In genomic region chr1:228459091-228459993, GRCh38 we compare ENCODE assay signal across 1 cellular context.
A peak's percentile ranks its signal among the peaks of the same experiment; 100 is the strongest.
TF ChIP-seq lines count a peak whose summit lies in the region.

No MANE protein-coding gene starts in this region.

TF ChIP-seq in A549, 52 proteins besides CTCF, POLR2A, EP300 and RAD21 (continued from another document):
- TF ChIP-seq BHLHE40 (IDR thresholded peaks at IDR 0.05; ENCODE audit: low read depth, low read length) (no peak), HMGXB4 (CRISPR knock-in tag; IDR thresholded peaks at IDR 0.05; ENCODE audit: borderline replicate concordance) (no peak), KDM5A (IDR thresholded peaks at IDR 0.05) (no peak), SREBF2 (IDR thresholded peaks at IDR 0.05) (no peak), GATA3 (IDR thresholded peaks at IDR 0.05; ENCODE audit: borderline replicate concordance) (peak; percentile 20; the same call in 1 of the 2 replicates), ZNF302 (CRISPR knock-in tag; IDR thresholded peaks at IDR 0.05) (no peak), HOXB13 (CRISPR knock-in tag; IDR thresholded peaks at IDR 0.05; ENCODE audit: low read depth) (no peak), FOXS1 (CRISPR knock-in tag; IDR thresholded peaks at IDR 0.05) (no peak), MYC (IDR thresholded peaks at IDR 0.05; ENCODE audit: borderline replicate concordance, low read length) (no peak), RARB (CRISPR knock-in tag; IDR thresholded peaks at IDR 0.05) (no peak), CEBPB (IDR thresholded peaks at IDR 0.05) (peak; percentile 85 to 93), ZFP36 (IDR thresholded peaks at IDR 0.05; ENCODE audit: borderline replicate concordance, partially characterized antibody) (no peak), JUN (IDR thresholded peaks at IDR 0.05) (peak; percentile 28 to 39; a peak in 1 of 5 replicates), FOSL2 (IDR thresholded peaks at IDR 0.05) (no peak), FOSL2 (CRISPR knock-in tag; IDR thresholded peaks at IDR 0.05) (no peak), ZC3H11A (IDR thresholded peaks at IDR 0.05) (no peak), EHMT2 (IDR thresholded peaks at IDR 0.05; ENCODE audit: low read depth) (no peak), HOXB5 (CRISPR knock-in tag; IDR thresholded peaks at IDR 0.05) (no peak), HDAC2 (IDR thresholded peaks at IDR 0.05) (no peak), SMC3 (IDR thresholded peaks at IDR 0.05) (peak; percentile 29; the same call in 1 of the 3 replicates), ELK1 (IDR thresholded peaks at IDR 0.05; ENCODE audit: low read depth, low read length) (no peak), FOSB (CRISPR knock-in tag; IDR thresholded peaks at IDR 0.05) (no peak), NFE2L2 (conservative IDR thresholded peaks at IDR 0.05; ENCODE audit: low read length) (no peak), HEYL (CRISPR knock-in tag; IDR thresholded peaks at IDR 0.05) (no peak), PHF8 (IDR thresholded peaks at IDR 0.05; ENCODE audit: borderline replicate concordance, low read depth) (no peak), CBX2 (IDR thresholded peaks at IDR 0.05; ENCODE audit: borderline replicate concordance, low read depth) (no peak), JUNB (IDR thresholded peaks at IDR 0.05) (no peak), ESRRA (IDR thresholded peaks at IDR 0.05; ENCODE audit: borderline replicate concordance, low read length) (no peak), CHD4 (IDR thresholded peaks at IDR 0.05; ENCODE audit: borderline replicate concordance) (no peak), RFX5 (IDR thresholded peaks at IDR 0.05) (no peak), TFCP2L1 (CRISPR knock-in tag; IDR thresholded peaks at IDR 0.05) (no peak), NR3C1 (IDR thresholded peaks at IDR 0.05) (no peak), TP53 (CRISPR knock-in tag; IDR thresholded peaks at IDR 0.05) (no peak), KDM1A (IDR thresholded peaks at IDR 0.05; ENCODE audit: low read depth) (no peak), NPAS2 (CRISPR knock-in tag; IDR thresholded peaks at IDR 0.05; ENCODE audit: borderline replicate concordance) (no peak), HOXA7 (CRISPR knock-in tag; IDR thresholded peaks at IDR 0.05) (no peak), HES2 (IDR thresholded peaks at IDR 0.05) (no peak; the same call in 1 of the 2 replicates), MAFK (IDR thresholded peaks at IDR 0.05; ENCODE audit: partially characterized antibody) (no peak), CBX8 (IDR thresholded peaks at IDR 0.05) (no peak), CHD2 (IDR thresholded peaks at IDR 0.05; ENCODE audit: low read length, partially characterized antibody) (peak; percentile 74), RNF2 (IDR thresholded peaks at IDR 0.05; ENCODE audit: borderline replicate concordance, low read depth) (no peak), EHF (CRISPR knock-in tag; IDR thresholded peaks at IDR 0.05) (no peak), PBX3 (IDR thresholded peaks at IDR 0.05) (no peak), POLR2AphosphoS2 (conservative IDR thresholded peaks at IDR 0.05; ENCODE audit: low read length) (no peak)
- TF ChIP-seq, protein P1, sequence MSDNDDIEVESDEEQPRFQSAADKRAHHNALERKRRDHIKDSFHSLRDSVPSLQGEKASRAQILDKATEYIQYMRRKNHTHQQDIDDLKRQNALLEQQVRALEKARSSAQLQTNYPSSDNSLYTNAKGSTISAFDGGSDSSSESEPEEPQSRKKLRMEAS (IDR thresholded peaks at IDR 0.05) = peak; percentile 68
- TF ChIP-seq, protein P2, sequence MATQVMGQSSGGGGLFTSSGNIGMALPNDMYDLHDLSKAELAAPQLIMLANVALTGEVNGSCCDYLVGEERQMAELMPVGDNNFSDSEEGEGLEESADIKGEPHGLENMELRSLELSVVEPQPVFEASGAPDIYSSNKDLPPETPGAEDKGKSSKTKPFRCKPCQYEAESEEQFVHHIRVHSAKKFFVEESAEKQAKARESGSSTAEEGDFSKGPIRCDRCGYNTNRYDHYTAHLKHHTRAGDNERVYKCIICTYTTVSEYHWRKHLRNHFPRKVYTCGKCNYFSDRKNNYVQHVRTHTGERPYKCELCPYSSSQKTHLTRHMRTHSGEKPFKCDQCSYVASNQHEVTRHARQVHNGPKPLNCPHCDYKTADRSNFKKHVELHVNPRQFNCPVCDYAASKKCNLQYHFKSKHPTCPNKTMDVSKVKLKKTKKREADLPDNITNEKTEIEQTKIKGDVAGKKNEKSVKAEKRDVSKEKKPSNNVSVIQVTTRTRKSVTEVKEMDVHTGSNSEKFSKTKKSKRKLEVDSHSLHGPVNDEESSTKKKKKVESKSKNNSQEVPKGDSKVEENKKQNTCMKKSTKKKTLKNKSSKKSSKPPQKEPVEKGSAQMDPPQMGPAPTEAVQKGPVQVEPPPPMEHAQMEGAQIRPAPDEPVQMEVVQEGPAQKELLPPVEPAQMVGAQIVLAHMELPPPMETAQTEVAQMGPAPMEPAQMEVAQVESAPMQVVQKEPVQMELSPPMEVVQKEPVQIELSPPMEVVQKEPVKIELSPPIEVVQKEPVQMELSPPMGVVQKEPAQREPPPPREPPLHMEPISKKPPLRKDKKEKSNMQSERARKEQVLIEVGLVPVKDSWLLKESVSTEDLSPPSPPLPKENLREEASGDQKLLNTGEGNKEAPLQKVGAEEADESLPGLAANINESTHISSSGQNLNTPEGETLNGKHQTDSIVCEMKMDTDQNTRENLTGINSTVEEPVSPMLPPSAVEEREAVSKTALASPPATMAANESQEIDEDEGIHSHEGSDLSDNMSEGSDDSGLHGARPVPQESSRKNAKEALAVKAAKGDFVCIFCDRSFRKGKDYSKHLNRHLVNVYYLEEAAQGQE (IDR thresholded peaks at IDR 0.05) = peak; percentile 52; the same call in 1 of the 2 replicates
- TF ChIP-seq, protein P3, sequence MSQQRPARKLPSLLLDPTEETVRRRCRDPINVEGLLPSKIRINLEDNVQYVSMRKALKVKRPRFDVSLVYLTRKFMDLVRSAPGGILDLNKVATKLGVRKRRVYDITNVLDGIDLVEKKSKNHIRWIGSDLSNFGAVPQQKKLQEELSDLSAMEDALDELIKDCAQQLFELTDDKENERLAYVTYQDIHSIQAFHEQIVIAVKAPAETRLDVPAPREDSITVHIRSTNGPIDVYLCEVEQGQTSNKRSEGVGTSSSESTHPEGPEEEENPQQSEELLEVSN (IDR thresholded peaks at IDR 0.05; ENCODE audit: borderline replicate concordance, low read depth) = peak; percentile 28; the same call in 1 of the 2 replicates
- TF ChIP-seq, protein P4, sequence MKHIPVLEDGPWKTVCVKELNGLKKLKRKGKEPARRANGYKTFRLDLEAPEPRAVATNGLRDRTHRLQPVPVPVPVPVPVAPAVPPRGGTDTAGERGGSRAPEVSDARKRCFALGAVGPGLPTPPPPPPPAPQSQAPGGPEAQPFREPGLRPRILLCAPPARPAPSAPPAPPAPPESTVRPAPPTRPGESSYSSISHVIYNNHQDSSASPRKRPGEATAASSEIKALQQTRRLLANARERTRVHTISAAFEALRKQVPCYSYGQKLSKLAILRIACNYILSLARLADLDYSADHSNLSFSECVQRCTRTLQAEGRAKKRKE (CRISPR knock-in tag; IDR thresholded peaks at IDR 0.05; ENCODE audit: low read depth) = no peak
TF ChIP-seq in A549: peak in this region for 11.
